ENCODE assay signal across 21 cellular contexts in the genomic region with DNA sequence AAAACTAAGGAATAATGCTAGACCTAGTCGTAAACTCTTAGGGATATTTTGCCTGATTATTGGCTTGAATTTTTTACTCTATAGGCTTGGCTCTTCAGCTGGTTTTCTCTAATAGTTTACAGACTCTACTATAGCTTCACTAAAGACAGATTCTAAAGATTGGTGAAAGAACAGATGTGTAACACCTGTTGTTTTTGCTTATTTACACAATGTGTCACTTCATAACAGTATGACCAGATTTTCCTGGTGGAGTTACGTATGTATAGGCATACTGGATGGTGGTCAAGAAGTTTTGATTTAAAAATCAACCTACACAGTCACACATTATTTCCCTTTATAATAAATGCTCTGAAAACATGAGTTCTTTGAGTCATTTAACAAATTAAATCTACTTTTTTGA. TPM values are rescaled to one million over a fixed set of nuclear protein-coding genes. Genes with fewer than 3 reads are reported as not detected.
DNase-seq lines count a peak whose midpoint lies in the region; ATAC-seq and TF ChIP-seq lines count a peak whose summit lies in the region.
"Had no signal": no experiment of that assay in that cellular context is flagged by ENCODE, and none has a peak within 500 bp of the region (broad histone marks: within the 10 kb centered on the region; RNA-seq: fewer than 3 reads in every experiment).

No MANE protein-coding gene starts in this region.

- no peak for ATAC-seq in naive B cell (ENCODE audit: low read depth in 2 of 2)
- ATAC-seq: K562 had no signal

- peak overlapping the region in 4 of 6 donors; percentile 8 to 99 (median 58) for H3K27ac Mint-ChIP-seq in naive B cell
- H3K27ac Mint-ChIP-seq in progenitor cell of endocrine pancreas = no peak overlapping the region
- H3K27ac Mint-ChIP-seq: CD4-positive, CD25-positive, alpha-beta regulatory T cell; CD8-positive, alpha-beta memory T cell had no signal

- H3K9me3 Mint-ChIP-seq in naive B cell (peaks cover 0 to 14% (median 5%) of the 10 kb centered on the region in 7 donors), progenitor cell of endocrine pancreas (ENCODE audit: low read depth) (peaks cover 5% of the 10 kb centered on the region)
- H3K9me3 Mint-ChIP-seq: CD8-positive, alpha-beta memory T cell had no signal

- H3K36me3 Mint-ChIP-seq in naive B cell = peaks cover 49 to 50% of the 10 kb centered on the region in 2 donors
- peaks cover 2% of the 10 kb centered on the region for H3K36me3 Mint-ChIP-seq in progenitor cell of endocrine pancreas (ENCODE audit: insufficient read depth)
- H3K36me3 Mint-ChIP-seq: CD4-positive, CD25-positive, alpha-beta regulatory T cell; CD8-positive, alpha-beta memory T cell had no signal

- no peak for TF ChIP-seq CTCF in progenitor cell of endocrine pancreas (IDR thresholded peaks at IDR 0.05; ENCODE audit: unreplicated experiment)

- H3K27me3 Mint-ChIP-seq in naive B cell (no peaks in the 10 kb centered on the region), progenitor cell of endocrine pancreas (peaks cover 3% of the 10 kb centered on the region)

- peak; percentile 22 for DNase-seq in NCI-H748 (lab: John Stamatoyannopoulos, UW; ENCODE audit: unreplicated experiment)
- no peak for DNase-seq in NCI-H748 treated with DMSO at 0.1 percent for 48 hours (lab: John Stamatoyannopoulos, UW)
- DNase-seq in DMS 273 treated with DMSO at 0.1 percent for 48 hours (lab: John Stamatoyannopoulos, UW) = peak; percentile 38
- DNase-seq in LHCN-M2 (ENCODE audit: low read depth) = peak; percentile 35
- no peak for DNase-seq in naive B cell
- no peak for DNase-seq in progenitor cell of endocrine pancreas (ENCODE audit: low spot score, unreplicated experiment)
- DNase-seq in NCI-H510A (lab: John Stamatoyannopoulos, UW) = no peak
- DNase-seq: BE2C; C1 segment of cervical spinal cord; CD4-positive, CD25-positive, alpha-beta regulatory T cell; CD8-positive, alpha-beta memory T cell; COR-L47; DMS153; DND-41; EL; GM23248; HCEC 1CT; IMR-90 had no signal

- H3K4me1 Mint-ChIP-seq in naive B cell (peaks cover 63 to 82% (median 74%) of the 10 kb centered on the region in 3 donors), progenitor cell of endocrine pancreas (ENCODE audit: low read depth) (peaks cover 12% of the 10 kb centered on the region)

- H3K4me3 Mint-ChIP-seq in naive B cell (peak overlapping the region; percentile 26 to 99 (median 94)), progenitor cell of endocrine pancreas (ENCODE audit: low read depth) (no peak overlapping the region)
- H3K4me3 Mint-ChIP-seq: CD8-positive, alpha-beta memory T cell had no signal

RNA-seq across cellular contexts. Expression of a gene that starts 4.8 kb away (rescaled TPM):
- total RNA-seq in LHCN-M2 (2014; rRNA removed) (0.26 and 0.40 TPM in 2 replicates), progenitor cell of endocrine pancreas (2.3 and 3.5 TPM in 2 replicates)
- not detected for polyA plus RNA-seq in LHCN-M2 (2012)
- 10 to 100 TPM; 14.1 to 47.3 (median 31.9) TPM for polyA plus RNA-seq in naive B cell (ENCODE audit: low read depth in 6 of 6)
- total RNA-seq: A172, G401, GM23248, K562 had no signal
- polyA plus RNA-seq: CD4-positive, CD25-positive, alpha-beta regulatory T cell; CD8-positive, alpha-beta memory T cell; GM23248; IMR-90; K562 had no signal

Comparison
In these comparisons a context has a peak if more than half of its experiments do, and no peak if none do; other contexts are left out.
1. DNase-seq: peak in NCI-H748 (single experiment), DMS 273 treated with DMSO at 0.1 percent for 48 hours (single experiment) and LHCN-M2 (single experiment); none in NCI-H748 treated with DMSO at 0.1 percent for 48 hours (single experiment), naive B cell (single experiment), progenitor cell of endocrine pancreas (single experiment) and NCI-H510A (single experiment).